Comparison of ENCODE assay signal across 8 cellular contexts in the genomic region with DNA sequence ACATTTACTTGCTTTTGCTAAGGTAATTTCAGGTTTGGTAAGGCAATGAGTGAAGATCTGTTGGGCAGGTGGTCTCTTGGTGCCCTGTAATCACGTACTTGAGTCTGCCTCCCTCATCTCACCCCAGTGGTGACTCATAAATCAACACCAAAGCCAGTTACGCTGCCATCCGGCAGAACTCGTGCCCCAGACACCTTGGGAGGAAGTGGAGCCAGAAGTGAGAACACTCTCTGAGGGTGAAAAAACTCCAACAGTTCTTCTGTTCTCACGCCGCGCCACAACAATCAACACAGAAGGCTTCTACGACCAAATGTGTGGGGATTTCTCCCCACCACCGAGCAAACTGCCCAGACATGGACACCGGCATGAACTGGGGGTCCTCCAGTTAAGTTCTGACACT.
DNase-seq lines count a peak whose midpoint lies in the region; ATAC-seq and TF ChIP-seq lines count a peak whose summit lies in the region.

No MANE protein-coding gene starts in this region.

- no TSS peak for BruUV-seq in Calu3 (replicated peaks; lab: Mats Ljungman, UMichigan)

- H3K4me3 ChIP-seq in BE2C (ENCODE audit: low read depth, low read length) = no peak overlapping the region

- H3K4me1 ChIP-seq in BE2C = peaks cover 2% of the 10 kb centered on the region; the same call in 1 of the 2 replicates

- no peaks in the 10 kb centered on the region for H3K27me3 ChIP-seq in BE2C

- H3K36me3 Mint-ChIP-seq in CD14-positive monocyte (peaks cover 4 to 7% of the 10 kb centered on the region in 2 donors), Calu3 (ENCODE audit: insufficient read depth, unreplicated experiment) (no peaks in the 10 kb centered on the region)
- no peaks in the 10 kb centered on the region for H3K36me3 Mint-ChIP-seq in naive thymus-derived CD8-positive, alpha-beta T cell

- H3K9me3 ChIP-seq in BE2C = no peaks in the 10 kb centered on the region

- H3K27ac Mint-ChIP-seq in CD14-positive monocyte (peak overlapping the region; percentile 88 to 98 (median 96)), Calu3 (ENCODE audit: unreplicated experiment) (no peak overlapping the region)
- peak overlapping the region; percentile 94 to 100 (median 99) for H3K27ac Mint-ChIP-seq in naive thymus-derived CD8-positive, alpha-beta T cell

- peaks cover 0 to 21% (median 4%) of the 10 kb centered on the region in 7 donors for H3K9me3 Mint-ChIP-seq in CD14-positive monocyte
- H3K9me3 Mint-ChIP-seq in naive thymus-derived CD8-positive, alpha-beta T cell = peaks cover 0 to 3% (median 0%) of the 10 kb centered on the region in 9 donors
- no peaks in the 10 kb centered on the region for H3K9me3 Mint-ChIP-seq in Calu3 (ENCODE audit: low read depth, unreplicated experiment)

- no peaks in the 10 kb centered on the region for H3K36me3 ChIP-seq in BE2C

- peak; percentile 90 for DNase-seq in CD14-positive monocyte (ENCODE audit: low spot score)
- peak; percentile 72 for DNase-seq in NOMO-1 treated with dmso at 0.1 percent for 144 hours (lab: John Stamatoyannopoulos, UW; ENCODE audit: unreplicated experiment)
- DNase-seq in activated gamma-delta T cell (lab: John Stamatoyannopoulos, UW) = peak; percentile 21
- DNase-seq in naive thymus-derived CD8-positive, alpha-beta T cell = peak; percentile 35 to 95 (median 83)
- DNase-seq in BE2C = no peak
- DNase-seq in Calu3 = no peak
- no peak for DNase-seq in SIG-M5 (lab: John Stamatoyannopoulos, UW)

- H3K4me1 Mint-ChIP-seq in CD14-positive monocyte = peaks cover 60% of the 10 kb centered on the region
- peaks cover 33 to 82% (median 69%) of the 10 kb centered on the region in 4 donors for H3K4me1 Mint-ChIP-seq in naive thymus-derived CD8-positive, alpha-beta T cell
- peaks cover 24% of the 10 kb centered on the region for H3K4me1 Mint-ChIP-seq in Calu3 (ENCODE audit: low read depth, unreplicated experiment)

- H3K4me3 Mint-ChIP-seq in CD14-positive monocyte (peak overlapping the region in 1 of 2 donors; percentile 35), Calu3 (ENCODE audit: low read depth, unreplicated experiment) (no peak overlapping the region)
- peak overlapping the region; percentile 54 to 83 (median 67) for H3K4me3 Mint-ChIP-seq in naive thymus-derived CD8-positive, alpha-beta T cell

- no peak for TF ChIP-seq CTCF in CD14-positive monocyte (IDR thresholded peaks at IDR 0.05)
- TF ChIP-seq CTCF in BE2C (IDR thresholded peaks at IDR 0.05; ENCODE audit: low read depth, low read length) = no peak
- TF ChIP-seq CTCF in Calu3 (IDR thresholded peaks at IDR 0.05; ENCODE audit: unreplicated experiment) = no peak

- H3K27me3 Mint-ChIP-seq in CD14-positive monocyte (ENCODE audit: low read depth in 3 of 3) (peaks cover 0 to 14% (median 3%) of the 10 kb centered on the region in 3 donors), Calu3 (ENCODE audit: unreplicated experiment) (no peaks in the 10 kb centered on the region)
- H3K27me3 Mint-ChIP-seq in naive thymus-derived CD8-positive, alpha-beta T cell = no peaks in the 10 kb centered on the region

- intact Hi-C loops in CD14-positive monocyte (cut with micrococcal nuclease) (loop anchor here (1.0 to 5.0 kb wide), 4 partner anchors 18 to 206 kb away; no protein-coding TSS in a partner anchor), Calu3 (cut with micrococcal nuclease; ENCODE audit: unreplicated experiment) (no loop called here)

- ATAC-seq in GM21619 (IDR thresholded peaks at IDR 0.05; ENCODE audit: unreplicated experiment) = peak; percentile 56
- ATAC-seq in naive thymus-derived CD8-positive, alpha-beta T cell = peak; percentile 67 to 77

- CTCF ChIA-PET in Calu3 (lab: Charles Lee) = interaction anchor here (1.0 kb wide), 1 partner anchor 8 kb away, joined by 8 read pairs; no protein-coding TSS in a partner anchor

- POLR2A ChIA-PET in naive thymus-derived CD8-positive, alpha-beta T cell (lab: Charles Lee) = interaction anchor here (0.9 to 8.6 kb wide), 15 partner anchors 10 to 300 kb away, joined by 3 to 144 read pairs (median 6); a partner anchor contains a TSS

Comparison
In these comparisons a context has a peak if more than half of its experiments do, and no peak if none do; other contexts are left out.
1. DNase-seq: peak in CD14-positive monocyte (single experiment), NOMO-1 treated with dmso at 0.1 percent for 144 hours (single experiment), activated gamma-delta T cell (single experiment) and naive thymus-derived CD8-positive, alpha-beta T cell (10 of 10); none in BE2C (single experiment), Calu3 (single experiment) and SIG-M5 (single experiment).